Comparison of ENCODE assay signal across 16 cellular contexts in genomic region chr7:35399840-35400239, GRCh38.
"Had no signal": no experiment of that assay in that cellular context is flagged by ENCODE, and none has a peak within 500 bp of the region (broad histone marks: within the 10 kb centered on the region; RNA-seq: fewer than 3 reads in every experiment).

No MANE protein-coding gene starts in this region.

- ATAC-seq: foreskin keratinocyte, gastroesophageal sphincter, left lung, lower lobe of right lung, mucosa of descending colon had no signal

- H3K27ac Mint-ChIP-seq: mesothelial cell of epicardium had no signal

- H3K4me3 Mint-ChIP-seq: mesothelial cell of epicardium had no signal

- H3K9me3 Mint-ChIP-seq: mesothelial cell of epicardium had no signal

- H3K4me1 ChIP-seq: esophagus muscularis mucosa, foreskin keratinocyte, gastroesophageal sphincter, left lung, lower lobe of right lung had no signal

- H3K4me3 ChIP-seq: coronary artery, dorsolateral prefrontal cortex, esophagus muscularis mucosa, gastroesophageal sphincter, heart right ventricle, left lung, lower lobe of right lung, mucosa of descending colon had no signal

- H3K27me3 ChIP-seq: foreskin keratinocyte, left lung had no signal

- H3K4me1 Mint-ChIP-seq: mesothelial cell of epicardium had no signal

- H3K9me3 ChIP-seq: esophagus muscularis mucosa, gastroesophageal sphincter, heart right ventricle, left lung, lower lobe of right lung, mucosa of descending colon had no signal

- H3K36me3 ChIP-seq: esophagus muscularis mucosa, gastroesophageal sphincter, heart right ventricle, left lung, lower lobe of right lung had no signal

- DNase-seq: dermis blood vessel endothelial cell; dorsolateral prefrontal cortex; effector CD4-positive, alpha-beta T cell; effector memory CD4-positive, alpha-beta T cell; foreskin keratinocyte; heart right ventricle; hippocampal formation; left cardiac atrium; left lung; lower lobe of right lung; mesenchymal stem cell; mucosa of descending colon had no signal

- H3K27ac ChIP-seq: coronary artery, dorsolateral prefrontal cortex, esophagus muscularis mucosa, foreskin keratinocyte, gastroesophageal sphincter, heart right ventricle, left lung, lower lobe of right lung had no signal
